Comparison of ENCODE assay signal across 8 cellular contexts in the genomic region with DNA sequence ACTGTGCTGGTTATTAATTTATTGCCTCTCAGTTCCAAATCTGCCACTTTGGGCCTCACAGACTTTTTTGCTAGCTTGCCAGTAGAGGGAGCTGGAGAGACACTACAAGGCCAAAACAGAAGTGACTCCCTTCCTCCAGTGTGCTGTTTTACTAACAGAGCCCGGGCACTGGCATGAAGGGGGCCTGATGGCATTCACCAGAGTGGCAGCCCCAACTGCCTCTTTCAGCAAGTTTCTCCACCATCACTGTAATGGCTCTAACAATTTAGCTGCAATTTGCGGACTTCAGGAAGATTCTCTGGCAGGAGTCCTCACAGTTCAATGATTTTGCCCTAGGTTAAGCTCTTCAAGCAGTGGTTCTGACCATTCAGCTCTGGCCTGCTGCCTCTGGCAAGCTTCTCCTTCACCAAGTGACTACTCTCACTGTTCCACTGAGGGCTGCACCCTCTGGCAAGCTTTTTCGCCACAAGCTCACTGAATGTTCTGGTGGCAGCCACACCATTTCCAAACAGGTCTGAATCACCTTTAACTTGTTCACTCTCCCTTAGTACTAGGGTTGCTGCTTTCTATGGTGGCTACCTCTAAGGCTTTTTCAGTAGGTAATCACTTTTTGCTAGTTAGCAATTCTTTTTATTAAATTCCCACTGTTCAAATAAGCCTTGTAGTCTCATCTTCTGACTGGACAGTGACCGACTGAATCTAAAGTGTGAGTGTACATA.
DNase-seq lines count a peak whose midpoint lies in the region; ATAC-seq, FAIRE-seq and TF ChIP-seq lines count a peak whose summit lies in the region.

No MANE protein-coding gene starts in this region.

- RAD21 ChIA-PET in GM12878 (lab: Charles Lee; ENCODE audit: unreplicated experiment), result interaction anchor here (0.6 to 5.4 kb wide), 26 partner anchors 10 to 360 kb away, joined by 3 to 63 read pairs (median 4); a partner anchor contains a TSS

- H3K79me2 ChIP-seq in GM12878 (ENCODE audit: control insufficient read depth, insufficient read depth, low read length), result no peaks in the 10 kb centered on the region

- TF ChIP-seq POLR2A in GM12878 (IDR thresholded peaks at IDR 0.05; ENCODE audit: low read depth, low read length), result no peak

- POLR2A ChIA-PET in A673 (lab: Charles Lee; ENCODE audit: low non-redundant PET) (no interaction called here), GM12878 (lab: Charles Lee) (interaction anchor here (3.9 kb wide), 1 partner anchor 14 kb away, joined by 20 read pairs; no protein-coding TSS in a partner anchor)

- H3K4me1 ChIP-seq in A673 (ENCODE audit: insufficient read depth, low read length, poor library complexity, severe bottlenecking) (no peaks in the 10 kb centered on the region), GM12878 (ENCODE audit: control insufficient read depth, insufficient read depth, low read length) (peaks cover 23% of the 10 kb centered on the region)

- intact Hi-C loops in A673 (cut with micrococcal nuclease; ENCODE audit: unreplicated experiment), result loop anchor here (5.0 kb wide), 2 partner anchors 205 to 345 kb away; no protein-coding TSS in a partner anchor
- intact Hi-C loops in GM12878 (cut with micrococcal nuclease; ENCODE audit: unreplicated experiment), result loop anchor here (1.0 to 5.0 kb wide), 5 partner anchors 125 to 1250 kb away; a partner anchor contains a TSS

- peak overlapping the region; percentile 65 for H2AFZ ChIP-seq in GM12878 (ENCODE audit: control insufficient read depth, low read depth, low read length)

- H3K36me3 ChIP-seq in A673 (ENCODE audit: insufficient read depth, low read length, poor library complexity, severe bottlenecking), result no peaks in the 10 kb centered on the region
- H3K36me3 ChIP-seq in GM12878 (ENCODE audit: control insufficient read depth in 2 of 2, insufficient read depth in 2 of 2, low read length in 1 of 2), result no peaks in the 10 kb centered on the region

- in situ Hi-C loops in GM12878 (cut with MboI), result no loop called here

- H3K4me2 ChIP-seq in GM12878 (ENCODE audit: control insufficient read depth, insufficient read depth), result peak overlapping the region; percentile 84

- DNase-seq in A673 (ENCODE audit: low spot score) (peak; percentile 78), NCI-H1436 treated with DMSO at 0.1 percent for 48 hours (lab: John Stamatoyannopoulos, UW) (peak; percentile 31), T follicular helper cell (ENCODE audit: low read depth) (peak; percentile 14), GM12878 (ENCODE audit: low read depth, low spot score) (peak; percentile 25), iPS DF 19.7 (ENCODE audit: low read depth, low spot score) (peak; percentile 25)
- DNase-seq in stimulated activated CD4-positive, alpha-beta T cell treated with anti-CD3 and anti-CD28 coated beads, Interleukin-12 subunit alpha, Interleukin-12 subunit beta, amount 100 ng/mL, for 24 hours (ENCODE audit: low read depth in 2 of 2), result peak; percentile 3 to 11

- ATAC-seq in GM18508 (IDR thresholded peaks at IDR 0.05; ENCODE audit: insufficient read depth, unreplicated experiment) (peak; percentile 66), HG02938 (IDR thresholded peaks at IDR 0.05; ENCODE audit: unreplicated experiment) (peak; percentile 86), GM12878 (peak; percentile 89)

- no peak overlapping the region for H3K27ac ChIP-seq in A673 (ENCODE audit: low read depth, low read length, poor library complexity, severe bottlenecking)
- H3K27ac ChIP-seq in GM12878 (ENCODE audit: control insufficient read depth, insufficient read depth), result peak overlapping the region; percentile 55

- H3K9me3 ChIP-seq in A673 (ENCODE audit: low read depth, low read length, poor library complexity, severe bottlenecking), result no peaks in the 10 kb centered on the region
- H3K9me3 ChIP-seq in GM12878 (replicated peaks; ENCODE audit: control insufficient read depth, insufficient read depth, low read length), result no peaks in the 10 kb centered on the region; the same call in 1 of the 3 replicates

- peak; percentile 82 for TF ChIP-seq CTCF in A673 (conservative IDR thresholded peaks at IDR 0.05; ENCODE audit: low read depth, low read length)
- peak; percentile 88 to 90 (median 88) for TF ChIP-seq CTCF in GM12878 (IDR thresholded peaks at IDR 0.05 in 2 of 3, conservative IDR thresholded peaks at IDR 0.05 in 1 of 3; ENCODE audit: control insufficient read depth in 2 of 3, extremely low read depth in 1 of 3, insufficient read depth in 1 of 3, low read depth in 3 of 3, low read length in 3 of 3)

- BruUV-seq in A673 (replicated peaks; lab: Mats Ljungman, UMichigan) (no TSS peak), GM12878 (replicated peaks; lab: Mats Ljungman, UMichigan) (no TSS peak)

- H3K4me3 ChIP-seq in A673 (ENCODE audit: low read depth, low read length, poor library complexity, severe bottlenecking) (no peak overlapping the region), GM12878 (peak overlapping the region; percentile 16; the same call in 1 of the 2 replicates)

- H3K27me3 ChIP-seq in A673 (replicated peaks; ENCODE audit: insufficient read depth, low read depth, low read length, poor library complexity) (no peaks in the 10 kb centered on the region), GM12878 (replicated peaks in 1 of 2; ENCODE audit: control insufficient read depth in 2 of 2, insufficient read depth in 2 of 2, low read length in 1 of 2) (no peaks in the 10 kb centered on the region)

- SMC1A ChIA-PET in GM12878 (lab: Charles Lee; ENCODE audit: uncharacterized antibody, unreplicated experiment), result interaction anchor here (0.7 to 5.4 kb wide), 32 partner anchors 10 to 297 kb away, joined by 3 to 85 read pairs (median 4); a partner anchor contains a TSS

- H3K9ac ChIP-seq in GM12878 (ENCODE audit: control insufficient read depth, insufficient read depth, low read length), result peak overlapping the region; percentile 39

- peak; percentile 94 for TF ChIP-seq RAD21 in GM12878 (IDR thresholded peaks at IDR 0.05; ENCODE audit: insufficient read depth, low read depth, low read length)

- peak; percentile 92 for FAIRE-seq in GM12878 (lab: Jason Lieb, UNC)

- CTCF ChIA-PET in A673 (lab: Charles Lee), result interaction anchor here (0.7 to 1.1 kb wide), 3 partner anchors 14 to 28 kb away, joined by 3 read pairs; no protein-coding TSS in a partner anchor
- CTCF ChIA-PET in GM12878 (lab: Yijun Ruan, JAX), result interaction anchor here (0.6 to 4.8 kb wide), 57 partner anchors 10 to 1247 kb away, joined by 3 to 88 read pairs (median 5); a partner anchor contains a TSS

- H4K20me1 ChIP-seq in GM12878 (ENCODE audit: control insufficient read depth, insufficient read depth), result no peaks in the 10 kb centered on the region

- no peak for TF ChIP-seq EP300 in GM12878 (IDR thresholded peaks at IDR 0.05; ENCODE audit: borderline replicate concordance in 1 of 2, control insufficient read depth in 1 of 2, low read depth in 2 of 2, low read length in 2 of 2)

- 37% methylated on average over 4 of the region's 4 CpGs for WGBS in GM12878 (ENCODE audit: insufficient coverage, insufficient replicate concordance, low lambda C conversion rate, missing lambda C conversion rate)

TF ChIP-seq in GM12878, 131 proteins besides CTCF, POLR2A, EP300 and RAD21 (continues in another document):
- peak; percentile 43; the same call in 1 of the 2 replicates for TF ChIP-seq GATAD2B (conservative IDR thresholded peaks at IDR 0.05; ENCODE audit: low read depth)
- TF ChIP-seq, protein P1, sequence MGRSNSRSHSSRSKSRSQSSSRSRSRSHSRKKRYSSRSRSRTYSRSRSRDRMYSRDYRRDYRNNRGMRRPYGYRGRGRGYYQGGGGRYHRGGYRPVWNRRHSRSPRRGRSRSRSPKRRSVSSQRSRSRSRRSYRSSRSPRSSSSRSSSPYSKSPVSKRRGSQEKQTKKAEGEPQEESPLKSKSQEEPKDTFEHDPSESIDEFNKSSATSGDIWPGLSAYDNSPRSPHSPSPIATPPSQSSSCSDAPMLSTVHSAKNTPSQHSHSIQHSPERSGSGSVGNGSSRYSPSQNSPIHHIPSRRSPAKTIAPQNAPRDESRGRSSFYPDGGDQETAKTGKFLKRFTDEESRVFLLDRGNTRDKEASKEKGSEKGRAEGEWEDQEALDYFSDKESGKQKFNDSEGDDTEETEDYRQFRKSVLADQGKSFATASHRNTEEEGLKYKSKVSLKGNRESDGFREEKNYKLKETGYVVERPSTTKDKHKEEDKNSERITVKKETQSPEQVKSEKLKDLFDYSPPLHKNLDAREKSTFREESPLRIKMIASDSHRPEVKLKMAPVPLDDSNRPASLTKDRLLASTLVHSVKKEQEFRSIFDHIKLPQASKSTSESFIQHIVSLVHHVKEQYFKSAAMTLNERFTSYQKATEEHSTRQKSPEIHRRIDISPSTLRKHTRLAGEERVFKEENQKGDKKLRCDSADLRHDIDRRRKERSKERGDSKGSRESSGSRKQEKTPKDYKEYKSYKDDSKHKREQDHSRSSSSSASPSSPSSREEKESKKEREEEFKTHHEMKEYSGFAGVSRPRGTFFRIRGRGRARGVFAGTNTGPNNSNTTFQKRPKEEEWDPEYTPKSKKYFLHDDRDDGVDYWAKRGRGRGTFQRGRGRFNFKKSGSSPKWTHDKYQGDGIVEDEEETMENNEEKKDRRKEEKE (IDR thresholded peaks at IDR 0.05), result no peak
- TF ChIP-seq TCF3 (IDR thresholded peaks at IDR 0.05; ENCODE audit: borderline replicate concordance, insufficient read depth, low read depth, low read length), result no peak
- peak; percentile 34; the same call in 1 of the 2 replicates for TF ChIP-seq YY1 (IDR thresholded peaks at IDR 0.05; ENCODE audit: low read depth, low read length)
- TF ChIP-seq TCF7 (IDR thresholded peaks at IDR 0.05; ENCODE audit: borderline replicate concordance), result no peak
- no peak for TF ChIP-seq NFYA (IDR thresholded peaks at IDR 0.05; ENCODE audit: borderline replicate concordance, low read depth, low read length)
- TF ChIP-seq STAT3 (IDR thresholded peaks at IDR 0.05; ENCODE audit: low read depth, low read length), result no peak
- 0 out of 2 replicates have a peak, but pooled peaks have one; percentile 34 for TF ChIP-seq IRF4 (IDR thresholded peaks at IDR 0.05; ENCODE audit: low read depth, low read length)
- peak; percentile 41; the same call in 1 of the 2 replicates for TF ChIP-seq SPI1 (IDR thresholded peaks at IDR 0.05; ENCODE audit: borderline replicate concordance, insufficient read depth, low read depth, low read length)
- no peak for TF ChIP-seq ZBED1 (IDR thresholded peaks at IDR 0.05; ENCODE audit: borderline replicate concordance)
- TF ChIP-seq SMAD5 (IDR thresholded peaks at IDR 0.05; ENCODE audit: low read depth), result no peak
- TF ChIP-seq MEF2A (IDR thresholded peaks at IDR 0.05; ENCODE audit: insufficient read depth, low read depth, low read length), result no peak
- no peak for TF ChIP-seq MXI1 (IDR thresholded peaks at IDR 0.05; ENCODE audit: low read depth, low read length)
- TF ChIP-seq POU2F2 (IDR thresholded peaks at IDR 0.05; ENCODE audit: borderline replicate concordance, low read depth, low read length), result no peak
- no peak for TF ChIP-seq ZNF274 (IDR thresholded peaks at IDR 0.05; ENCODE audit: insufficient read depth, insufficient read length)
- TF ChIP-seq STAT1 (conservative IDR thresholded peaks at IDR 0.05), result no peak
- no peak for TF ChIP-seq DPF2 (IDR thresholded peaks at IDR 0.05)
- TF ChIP-seq RAD51 (IDR thresholded peaks at IDR 0.05), result no peak
- no peak for TF ChIP-seq PML (IDR thresholded peaks at IDR 0.05; ENCODE audit: low read length)

Comparison
In these comparisons a context has a peak if more than half of its experiments do, and no peak if none do; other contexts are left out.
1. DNase-seq: peak in every context shown above with its lines; median percentile 78 in A673; 31 in NCI-H1436 treated with DMSO at 0.1 percent for 48 hours; 25 in GM12878; 25 in iPS DF 19.7; 14 in T follicular helper cell; 7 in stimulated activated CD4-positive, alpha-beta T cell treated with anti-CD3 and anti-CD28 coated beads, Interleukin-12 subunit alpha, Interleukin-12 subunit beta, amount 100 ng/mL, for 24 hours.